9 cellular contexts compared by ENCODE assay signal in the genomic region with DNA sequence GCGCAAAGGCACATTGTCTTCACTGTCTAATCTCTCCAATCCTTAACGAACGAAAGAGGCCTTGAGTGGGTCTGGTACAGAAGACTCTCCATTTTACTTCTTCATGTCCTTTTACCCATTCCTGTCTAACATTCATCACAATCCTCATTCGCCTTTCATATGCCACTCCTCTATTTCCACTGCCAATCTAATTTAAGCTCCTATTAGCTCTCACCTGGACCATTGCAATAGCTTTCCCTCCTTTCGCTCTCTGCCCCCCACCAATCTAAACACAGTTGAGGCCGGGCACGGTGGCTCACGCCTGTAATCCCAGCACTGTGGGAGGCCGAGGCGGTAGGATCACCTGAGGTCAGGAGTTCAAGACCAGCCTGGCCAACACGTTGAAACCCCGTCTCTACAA. TPM values are rescaled to one million over a fixed set of nuclear protein-coding genes. Genes with fewer than 3 reads are reported as not detected.
DNase-seq lines count a peak whose midpoint lies in the region; ATAC-seq, FAIRE-seq and TF ChIP-seq lines count a peak whose summit lies in the region.
"Had no signal": no experiment of that assay in that cellular context is flagged by ENCODE, and none has a peak within 500 bp of the region (broad histone marks: within the 10 kb centered on the region; RNA-seq: fewer than 3 reads in every experiment).

No MANE protein-coding gene starts in this region.

- peak overlapping the region; percentile 57 for H3K4me3 Mint-ChIP-seq in glutamatergic neuron (ENCODE audit: unreplicated experiment)

- no peak for TF ChIP-seq RAD21 in SK-N-SH (IDR thresholded peaks at IDR 0.05; ENCODE audit: low read length)

- POLR2A ChIA-PET in SK-N-SH (lab: Yijun Ruan, JAX), result no interaction called here
- POLR2A ChIA-PET in RWPE1 (lab: Yijun Ruan, JAX; ENCODE audit: low non-redundant PET), result no interaction called here

- peaks cover 9% of the 10 kb centered on the region for H3K27me3 Mint-ChIP-seq in glutamatergic neuron (ENCODE audit: unreplicated experiment)

- peaks cover 3% of the 10 kb centered on the region for H3F3A ChIP-seq in SK-N-SH (replicated peaks; ENCODE audit: insufficient read depth)
- H3F3A ChIP-seq in smooth muscle cell (ENCODE audit: low read depth), result no peaks in the 10 kb centered on the region

- no peak for TF ChIP-seq EP300 in SK-N-SH (IDR thresholded peaks at IDR 0.05; ENCODE audit: borderline replicate concordance in 1 of 2, low read depth in 1 of 2, low read length in 1 of 2)

- H3K4me1 Mint-ChIP-seq in glutamatergic neuron (ENCODE audit: low read depth, unreplicated experiment), result peaks cover 4% of the 10 kb centered on the region

- H3K4me2 ChIP-seq in SK-N-SH (peak overlapping the region; percentile 88), smooth muscle cell (peak overlapping the region; percentile 85)

- H3K9me3 Mint-ChIP-seq in glutamatergic neuron (ENCODE audit: unreplicated experiment), result peaks cover 6% of the 10 kb centered on the region

- peaks cover 13% of the 10 kb centered on the region; the same call in 1 of the 2 replicates for H3K27me3 ChIP-seq in SK-N-SH (ENCODE audit: insufficient read depth)
- H3K27me3 ChIP-seq in smooth muscle cell (ENCODE audit: low read depth), result peaks cover 24% of the 10 kb centered on the region

- H3K4me1 ChIP-seq in SK-N-SH (ENCODE audit: control insufficient read depth in 1 of 2, insufficient read depth in 2 of 2, low read depth in 1 of 2, low read length in 1 of 2) (peaks cover 0 to 10% of the 10 kb centered on the region in 2 experiments; a peak in 2 of 4 replicates), smooth muscle cell (ENCODE audit: low read depth) (peaks cover 14% of the 10 kb centered on the region)

- H3K36me3 Mint-ChIP-seq in glutamatergic neuron (ENCODE audit: unreplicated experiment), result no peaks in the 10 kb centered on the region

- ATAC-seq in SK-N-SH treated with all-trans-retinoic acid at 6 μM for 48 hours, result no peak

- no peak overlapping the region for H3K9ac ChIP-seq in SK-N-SH
- no peak overlapping the region for H3K9ac ChIP-seq in smooth muscle cell (ENCODE audit: low read depth)

- WGBS in SK-N-SH (ENCODE audit: low lambda C conversion rate), result 49% methylated on average over 12 of the region's 12 CpGs
- WGBS in smooth muscle cell (ENCODE audit: low lambda C conversion rate), result 84% methylated on average over 12 of the region's 12 CpGs

- H3K9me3 ChIP-seq in SK-N-SH, result no peaks in the 10 kb centered on the region
- H3K9me3 ChIP-seq in smooth muscle cell (replicated peaks; ENCODE audit: low read depth), result no peaks in the 10 kb centered on the region

- CTCF ChIA-PET in SK-N-SH (lab: Yijun Ruan, JAX), result interaction anchor here (0.6 to 1.6 kb wide), 2 partner anchors 27 to 250 kb away, joined by 3 to 4 read pairs; no protein-coding TSS in a partner anchor
- CTCF ChIA-PET in RWPE1 (lab: Yijun Ruan, JAX), result no interaction called here

- FAIRE-seq in GM12892 (lab: Jason Lieb, UNC), result no peak

- H3K27ac ChIP-seq in SK-N-SH (ENCODE audit: low read depth in 2 of 2, low read length in 1 of 2), result no peak overlapping the region
- H3K27ac ChIP-seq in RWPE1, result peak overlapping the region; percentile 77
- no peak overlapping the region for H3K27ac ChIP-seq in smooth muscle cell (ENCODE audit: low read depth)

- H2AFZ ChIP-seq in SK-N-SH (ENCODE audit: low read depth) (peak overlapping the region; percentile 88), smooth muscle cell (ENCODE audit: low read depth) (no peak overlapping the region)

- no peak for TF ChIP-seq POLR2A in GM12892 (IDR thresholded peaks at IDR 0.05; ENCODE audit: low read depth, low read length)

- H3K79me2 ChIP-seq in SK-N-SH (ENCODE audit: insufficient read depth) (peaks cover 39% of the 10 kb centered on the region), smooth muscle cell (ENCODE audit: low read depth) (peaks cover 37% of the 10 kb centered on the region)

- no peaks in the 10 kb centered on the region for H3K9me2 ChIP-seq in SK-N-SH

- H4K20me1 ChIP-seq in SK-N-SH (ENCODE audit: insufficient read depth) (no peaks in the 10 kb centered on the region), smooth muscle cell (ENCODE audit: low read depth) (no peaks in the 10 kb centered on the region)

- no peak overlapping the region for H3K27ac Mint-ChIP-seq in glutamatergic neuron (ENCODE audit: unreplicated experiment)

- H3K4me3 ChIP-seq in SK-N-SH (ENCODE audit: low read depth in 2 of 2, low read length in 1 of 2) (peak overlapping the region; percentile 67 to 82), smooth muscle cell (peak overlapping the region; percentile 80)

- DNase-seq in SK-N-SH, result no peak
- no peak for DNase-seq in RWPE1 (ENCODE audit: low spot score)
- no peak for DNase-seq in glutamatergic neuron
- no peak for DNase-seq in smooth muscle cell (lab: John Stamatoyannopoulos, UW; ENCODE audit: unreplicated experiment)
- no peak for DNase-seq in GM12892 (ENCODE audit: insufficient read length)
- no peak for DNase-seq in HPDE6-E6E7 (ENCODE audit: extremely low spot score)
- no peak for DNase-seq in SIG-M5 (lab: John Stamatoyannopoulos, UW)
- DNase-seq: NCI-H345 had no signal

- H3K36me3 ChIP-seq in SK-N-SH (replicated peaks in 1 of 2; ENCODE audit: control insufficient read depth in 1 of 2, insufficient read depth in 2 of 2, low read length in 1 of 2), result no peaks in the 10 kb centered on the region
- no peaks in the 10 kb centered on the region for H3K36me3 ChIP-seq in smooth muscle cell (ENCODE audit: low read depth)

- TF ChIP-seq CTCF in SK-N-SH (IDR thresholded peaks at IDR 0.05) (no peak), RWPE1 (conservative IDR thresholded peaks at IDR 0.05; ENCODE audit: low read depth) (no peak), glutamatergic neuron (IDR thresholded peaks at IDR 0.05; ENCODE audit: partially characterized antibody, unreplicated experiment) (no peak), smooth muscle cell (IDR thresholded peaks at IDR 0.05; ENCODE audit: borderline replicate concordance, insufficient read depth, poor library complexity, severe bottlenecking) (no peak)

TF ChIP-seq in SK-N-SH, 30 proteins besides CTCF, POLR2A, EP300 and RAD21 (continues in another document):
- TF ChIP-seq SMC3 (IDR thresholded peaks at IDR 0.05; ENCODE audit: low read depth, low read length) (no peak), TCF12 (IDR thresholded peaks at IDR 0.05) (no peak), GATA2 (CRISPR knock-in tag; IDR thresholded peaks at IDR 0.05) (no peak), YY1 (IDR thresholded peaks at IDR 0.05; ENCODE audit: low read depth) (no peak), POLR2AphosphoS5 (IDR thresholded peaks at IDR 0.05; ENCODE audit: low read depth, low read length) (no peak), NFIC (IDR thresholded peaks at IDR 0.05; ENCODE audit: borderline replicate concordance) (no peak), CHD2 (IDR thresholded peaks at IDR 0.05; ENCODE audit: low read length, partially characterized antibody) (no peak), RFX5 (IDR thresholded peaks at IDR 0.05; ENCODE audit: low read length) (no peak), MXI1 (IDR thresholded peaks at IDR 0.05; ENCODE audit: low read depth, low read length) (no peak), RXRA (IDR thresholded peaks at IDR 0.05; ENCODE audit: borderline replicate concordance, low read depth) (no peak), FOSL2 (IDR thresholded peaks at IDR 0.05; ENCODE audit: borderline replicate concordance, low read depth) (no peak)

TF ChIP-seq in SK-N-SH treated with all-trans-retinoic acid at 6 μM for 48 hours, 23 proteins besides CTCF, POLR2A, EP300 and RAD21:
- TF ChIP-seq, protein P1, sequence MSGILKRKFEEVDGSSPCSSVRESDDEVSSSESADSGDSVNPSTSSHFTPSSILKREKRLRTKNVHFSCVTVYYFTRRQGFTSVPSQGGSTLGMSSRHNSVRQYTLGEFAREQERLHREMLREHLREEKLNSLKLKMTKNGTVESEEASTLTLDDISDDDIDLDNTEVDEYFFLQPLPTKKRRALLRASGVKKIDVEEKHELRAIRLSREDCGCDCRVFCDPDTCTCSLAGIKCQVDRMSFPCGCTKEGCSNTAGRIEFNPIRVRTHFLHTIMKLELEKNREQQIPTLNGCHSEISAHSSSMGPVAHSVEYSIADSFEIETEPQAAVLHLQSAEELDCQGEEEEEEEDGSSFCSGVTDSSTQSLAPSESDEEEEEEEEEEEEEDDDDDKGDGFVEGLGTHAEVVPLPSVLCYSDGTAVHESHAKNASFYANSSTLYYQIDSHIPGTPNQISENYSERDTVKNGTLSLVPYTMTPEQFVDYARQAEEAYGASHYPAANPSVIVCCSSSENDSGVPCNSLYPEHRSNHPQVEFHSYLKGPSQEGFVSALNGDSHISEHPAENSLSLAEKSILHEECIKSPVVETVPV (CRISPR knock-in tag; IDR thresholded peaks at IDR 0.05), result no peak
TF ChIP-seq in SK-N-SH treated with all-trans-retinoic acid at 6 μM for 48 hours: peak in this region for 0.

RNA-seq across cellular contexts. Expression of a gene that starts 6.3 kb away (rescaled TPM):
- polyA plus RNA-seq in SK-N-SH (2012; rRNA removed), result not detected in 2 replicates
- not detected in 2 replicates for polyA plus RNA-seq in SK-N-SH (2012; cell fraction: cytosol; rRNA removed)
- polyA plus RNA-seq in SK-N-SH (2012; cell fraction: nucleus; rRNA removed), result not detected in 2 replicates
- total RNA-seq in glutamatergic neuron (ENCODE audit: unreplicated experiment), result not detected
- total RNA-seq in smooth muscle cell, result not detected in 2 replicates
- polyA plus RNA-seq in smooth muscle cell, result not detected in 2 replicates
- polyA plus RNA-seq in GM12892 (2012; ENCODE audit: missing spikeins), result 0.42 TPM

RNA-seq across cellular contexts. Expression of a gene that starts 11.4 kb away (rescaled TPM):
- polyA plus RNA-seq in SK-N-SH (2012; rRNA removed) (4.3 and 5.4 TPM in 2 replicates), smooth muscle cell (2.8 and 3.5 TPM in 2 replicates)
- 4.5 and 4.9 TPM in 2 replicates for polyA plus RNA-seq in SK-N-SH (2012; cell fraction: cytosol; rRNA removed)
- 3.8 and 4.3 TPM in 2 replicates for polyA plus RNA-seq in SK-N-SH (2012; cell fraction: nucleus; rRNA removed)
- total RNA-seq in glutamatergic neuron (ENCODE audit: unreplicated experiment) (3.1 TPM), smooth muscle cell (8.6 and 10.2 TPM in 2 replicates)
- polyA plus RNA-seq in GM12892 (2012; ENCODE audit: missing spikeins), result 5.6 TPM

RNA-seq across cellular contexts. Expression of a gene that starts 20.2 kb away (rescaled TPM):
- polyA plus RNA-seq in SK-N-SH (2012; rRNA removed) (97.8 and 135 TPM in 2 replicates), smooth muscle cell (45.0 and 58.5 TPM in 2 replicates)
- polyA plus RNA-seq in SK-N-SH (2012; cell fraction: cytosol; rRNA removed), result 105 and 114 TPM in 2 replicates
- 70.8 and 121 TPM in 2 replicates for polyA plus RNA-seq in SK-N-SH (2012; cell fraction: nucleus; rRNA removed)
- total RNA-seq in glutamatergic neuron (ENCODE audit: unreplicated experiment) (316 TPM), smooth muscle cell (92.3 and 94.6 TPM in 2 replicates)
- polyA plus RNA-seq in GM12892 (2012; ENCODE audit: missing spikeins), result 47.2 TPM

RNA-seq across cellular contexts. Expression of a gene that starts 29.5 kb away (rescaled TPM):
- not detected in 2 replicates for polyA plus RNA-seq in SK-N-SH (2012; rRNA removed)
- polyA plus RNA-seq in SK-N-SH (2012; cell fraction: cytosol; rRNA removed), result not detected in 2 replicates
- not detected in 2 replicates for polyA plus RNA-seq in SK-N-SH (2012; cell fraction: nucleus; rRNA removed)
- total RNA-seq in glutamatergic neuron (ENCODE audit: unreplicated experiment), result not detected
- not detected in 2 replicates for total RNA-seq in smooth muscle cell
- polyA plus RNA-seq in smooth muscle cell, result not detected in 2 replicates
- 10.2 TPM for polyA plus RNA-seq in GM12892 (2012; ENCODE audit: missing spikeins)
